ENCODE assay signal across 12 cellular contexts in genomic region chr12:115259968-115260806, GRCh38.
"Had no signal": no experiment of that assay in that cellular context is flagged by ENCODE, and none has a peak within 500 bp of the region (broad histone marks: within the 10 kb centered on the region; RNA-seq: fewer than 3 reads in every experiment).

No MANE protein-coding gene starts in this region.

- H3K4me3 ChIP-seq: ascending aorta, pancreas, testis had no signal

- ATAC-seq: activated naive CD8-positive, alpha-beta T cell treated with anti-CD3 and anti-CD28 coated beads, Interleukin-2, amount 50 U/mL, for 24 hours; left lobe of liver; stimulated activated naive CD8-positive, alpha-beta T cell treated with anti-CD3 and anti-CD28 coated beads, Interleukin-15, amount 100 ng/mL, for 72 hours; WTC11 had no signal

- DNase-seq: activated CD4-positive, alpha-beta T cell treated with anti-CD3 and anti-CD28 coated beads for 48 hours; activated naive CD4-positive, alpha-beta T cell treated with Interleukin-2 at 50 U/mL for 16 hours; activated naive CD8-positive, alpha-beta T cell treated with anti-CD3 and anti-CD28 coated beads, Interleukin-2, amount 50 U/mL, for 24 hours; foreskin melanocyte; head of caudate nucleus; pancreas; stimulated activated CD4-positive, alpha-beta T cell treated with anti-CD3 and anti-CD28 coated beads, Interleukin-4, amount 100 ng/mL, for 1 hour; stimulated activated naive CD8-positive, alpha-beta T cell treated with anti-CD3 and anti-CD28 coated beads, Interleukin-15, amount 100 ng/mL, for 72 hours; testis had no signal

- H3K4me1 ChIP-seq: ascending aorta, pancreas, testis had no signal

- H3K27me3 ChIP-seq: ascending aorta, pancreas, testis had no signal

- H3K36me3 ChIP-seq: ascending aorta, pancreas had no signal

- H3K9me3 ChIP-seq: ascending aorta, pancreas, testis had no signal

- H3K27ac ChIP-seq: ascending aorta, pancreas, testis had no signal
